12 cellular contexts compared by ENCODE assay signal in genomic region chr16:50311891-50312501, GRCh38. TPM values are rescaled to one million over a fixed set of nuclear protein-coding genes. Genes with fewer than 3 reads are reported as not detected.
DNase-seq lines count a peak whose midpoint lies in the region; ATAC-seq lines count a peak whose summit lies in the region.
"Had no signal": no experiment of that assay in that cellular context is flagged by ENCODE, and none has a peak within 500 bp of the region (broad histone marks: within the 10 kb centered on the region; RNA-seq: fewer than 3 reads in every experiment).

No MANE protein-coding gene starts in this region.

- peak; percentile 61 for DNase-seq in activated effector memory CD4-positive, alpha-beta T cell treated with anti-CD3 and anti-CD28 coated beads, Interleukin-2, amount 50 U/mL, for 16 hours
- DNase-seq in activated effector memory CD4-positive, alpha-beta T cell treated with Interleukin-2 at 50 U/mL for 16 hours, result no peak
- DNase-seq in T-cell (peak in 4 of 34 experiments; percentile 2 to 21 (median 8)), hepatic stellate cell (ENCODE audit: low spot score) (peak; percentile 4), NCI-H2081 treated with DMSO at 0.1 percent for 48 hours (lab: John Stamatoyannopoulos, UW) (no peak), NCI-H1436 (lab: John Stamatoyannopoulos, UW) (no peak)
- peak; percentile 4 for DNase-seq in stimulated activated naive CD8-positive, alpha-beta T cell treated with anti-CD3 and anti-CD28 coated beads, Interleukin-15, Interleukin-2, amounts not matched to agents 100 U/mL and 50 U/mL, for 24 hours
- no peak for DNase-seq in stimulated activated naive B cell treated with anti-CD40 and anti-IgM and Interleukin-4, amounts not matched to agents 10 μg/mL and 1 μg/mL and 100 μg/mL, for 72 hours
- DNase-seq: effector CD8-positive, alpha-beta T cell; Karpas-422; left colon; SW 1271 had no signal

- ATAC-seq in T-cell (replicated peaks in 1 of 4), result no peak
- no peak for ATAC-seq in stimulated activated naive CD8-positive, alpha-beta T cell treated with anti-CD3 and anti-CD28 coated beads, Interleukin-15, Interleukin-2, amounts not matched to agents 100 U/mL and 50 U/mL, for 24 hours
- ATAC-seq in stimulated activated naive B cell treated with anti-CD40 and anti-IgM and Interleukin-4, amounts not matched to agents 10 μg/mL and 1 μg/mL and 100 μg/mL, for 72 hours (replicated peaks), result no peak
- ATAC-seq: left colon had no signal

- CTCF ChIA-PET in T-cell (lab: Charles Lee), result no interaction called here

- no peaks in the 10 kb centered on the region for H3K9me3 Mint-ChIP-seq in T-cell
- H3K9me3 Mint-ChIP-seq in stimulated activated naive B cell treated with anti-CD40 and anti-IgM and Interleukin-4, amounts not matched to agents 10 μg/mL and 1 μg/mL and 100 μg/mL, for 72 hours, result no peaks in the 10 kb centered on the region

- H3K36me3 Mint-ChIP-seq in T-cell, result peaks cover 54% of the 10 kb centered on the region
- H3K36me3 Mint-ChIP-seq in stimulated activated naive B cell treated with anti-CD40 and anti-IgM and Interleukin-4, amounts not matched to agents 10 μg/mL and 1 μg/mL and 100 μg/mL, for 72 hours, result peaks cover 45 to 65% of the 10 kb centered on the region in 2 donors

- no peaks in the 10 kb centered on the region for H3K27me3 Mint-ChIP-seq in T-cell
- H3K27me3 Mint-ChIP-seq in stimulated activated naive B cell treated with anti-CD40 and anti-IgM and Interleukin-4, amounts not matched to agents 10 μg/mL and 1 μg/mL and 100 μg/mL, for 72 hours, result no peaks in the 10 kb centered on the region

- peak overlapping the region; percentile 16 to 75 for H3K27ac Mint-ChIP-seq in T-cell
- H3K27ac Mint-ChIP-seq in stimulated activated naive B cell treated with anti-CD40 and anti-IgM and Interleukin-4, amounts not matched to agents 10 μg/mL and 1 μg/mL and 100 μg/mL, for 72 hours, result no peak overlapping the region

- peaks cover 20 to 34% (median 32%) of the 10 kb centered on the region in 3 donors for H3K4me1 Mint-ChIP-seq in T-cell
- H3K4me1 Mint-ChIP-seq in stimulated activated naive B cell treated with anti-CD40 and anti-IgM and Interleukin-4, amounts not matched to agents 10 μg/mL and 1 μg/mL and 100 μg/mL, for 72 hours, result peaks cover 10 to 32% of the 10 kb centered on the region in 2 donors

- H3K4me3 Mint-ChIP-seq in T-cell, result no peak overlapping the region
- no peak overlapping the region for H3K4me3 Mint-ChIP-seq in stimulated activated naive B cell treated with anti-CD40 and anti-IgM and Interleukin-4, amounts not matched to agents 10 μg/mL and 1 μg/mL and 100 μg/mL, for 72 hours

- POLR2A ChIA-PET in T-cell (lab: Charles Lee), result interaction anchor here in 1 of 2 donors (0.7 kb wide), 1 partner anchor 464 kb away, joined by 8 read pairs; no protein-coding TSS in a partner anchor

RNA-seq across cellular contexts. Expression of gene ADCY7, which starts 45.6 kb away (rescaled TPM):
- 100 to 1,000 TPM; 201 to 314 (median 278) TPM for total RNA-seq in T-cell

RNA-seq across cellular contexts. Expression of gene BRD7, which starts 56.8 kb away (rescaled TPM):
- total RNA-seq in T-cell, result 100 to 1,000 TPM in 1 of 5 donors, 10 to 100 TPM in 4; 62.9 to 115 (median 75.4) TPM

Comparison
In these comparisons a context has a peak if more than half of its experiments do, and no peak if none do; other contexts are left out.
1. DNase-seq: peak in activated effector memory CD4-positive, alpha-beta T cell treated with anti-CD3 and anti-CD28 coated beads, Interleukin-2, amount 50 U/mL, for 16 hours (single experiment), hepatic stellate cell (single experiment) and stimulated activated naive CD8-positive, alpha-beta T cell treated with anti-CD3 and anti-CD28 coated beads, Interleukin-15, Interleukin-2, amounts not matched to agents 100 U/mL and 50 U/mL, for 24 hours (single experiment); none in activated effector memory CD4-positive, alpha-beta T cell treated with Interleukin-2 at 50 U/mL for 16 hours (single experiment), NCI-H2081 treated with DMSO at 0.1 percent for 48 hours (single experiment), NCI-H1436 (single experiment) and stimulated activated naive B cell treated with anti-CD40 and anti-IgM and Interleukin-4, amounts not matched to agents 10 μg/mL and 1 μg/mL and 100 μg/mL, for 72 hours (single experiment).